In genomic region chr16:3645108-3645503, GRCh38 we compare ENCODE assay signal across 1 cellular context.
TF ChIP-seq lines count a peak whose summit lies in the region.

No MANE protein-coding gene starts in this region.

TF ChIP-seq in SK-N-SH, 30 proteins besides CTCF, POLR2A, EP300 and RAD21 (continued from another document):
- TF ChIP-seq ZBTB33 (IDR thresholded peaks at IDR 0.05; ENCODE audit: borderline replicate concordance, low read depth) (no peak), MAX (IDR thresholded peaks at IDR 0.05; ENCODE audit: low read depth) (no peak), IRF3 (IDR thresholded peaks at IDR 0.05; ENCODE audit: low read depth, low read length) (no peak), FOXM1 (IDR thresholded peaks at IDR 0.05; ENCODE audit: low read depth) (no peak), NRF1 (IDR thresholded peaks at IDR 0.05; ENCODE audit: low read depth, low read length) (no peak), TCF12 (IDR thresholded peaks at IDR 0.05) (no peak), JUND (IDR thresholded peaks at IDR 0.05) (no peak), SMC3 (IDR thresholded peaks at IDR 0.05; ENCODE audit: low read depth, low read length) (no peak), FOSL2 (IDR thresholded peaks at IDR 0.05; ENCODE audit: borderline replicate concordance, low read depth) (no peak)
